In the genomic region with DNA sequence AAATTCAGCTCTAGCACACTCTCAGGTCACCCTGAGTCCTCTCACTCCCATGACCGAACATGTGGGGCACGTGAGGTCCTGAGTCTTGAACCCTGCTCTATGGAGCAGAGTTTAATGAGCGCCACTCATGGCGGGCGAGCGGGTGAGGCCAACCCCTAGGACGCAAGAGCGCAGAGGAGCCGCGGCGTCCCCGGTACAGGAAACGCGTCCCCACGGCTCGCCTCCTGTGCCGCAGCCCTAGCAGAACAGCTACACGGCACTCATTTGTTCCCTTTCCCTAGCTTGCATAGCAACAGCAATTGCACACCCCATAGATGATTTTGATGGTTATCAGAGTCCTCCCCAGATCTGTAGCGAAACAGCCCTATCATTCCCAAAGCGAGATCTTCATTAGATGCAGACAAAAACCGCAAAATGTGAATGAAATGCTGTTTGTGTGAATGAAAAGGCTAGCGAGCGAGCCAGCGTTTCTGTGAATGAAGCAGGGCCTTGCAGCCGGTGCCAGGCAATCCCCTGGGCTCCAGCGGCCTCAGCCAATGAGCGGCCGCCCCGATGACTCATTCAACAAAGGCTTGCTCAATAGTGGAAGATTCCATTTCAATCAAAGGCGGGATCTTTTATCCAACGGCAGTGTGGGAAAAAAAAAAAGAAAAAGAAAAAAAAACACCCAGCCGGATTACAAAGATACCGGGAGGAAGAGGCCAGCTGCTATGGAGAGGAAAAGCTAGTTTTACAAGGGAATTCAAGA, we compare ENCODE assay signal across 1 cellular context.
TF ChIP-seq lines count a peak whose summit lies in the region.

No MANE protein-coding gene starts in this region.

TF ChIP-seq in Ishikawa, 13 proteins besides CTCF, POLR2A, EP300 and RAD21 (continued from another document):
- TF ChIP-seq, protein P1, sequence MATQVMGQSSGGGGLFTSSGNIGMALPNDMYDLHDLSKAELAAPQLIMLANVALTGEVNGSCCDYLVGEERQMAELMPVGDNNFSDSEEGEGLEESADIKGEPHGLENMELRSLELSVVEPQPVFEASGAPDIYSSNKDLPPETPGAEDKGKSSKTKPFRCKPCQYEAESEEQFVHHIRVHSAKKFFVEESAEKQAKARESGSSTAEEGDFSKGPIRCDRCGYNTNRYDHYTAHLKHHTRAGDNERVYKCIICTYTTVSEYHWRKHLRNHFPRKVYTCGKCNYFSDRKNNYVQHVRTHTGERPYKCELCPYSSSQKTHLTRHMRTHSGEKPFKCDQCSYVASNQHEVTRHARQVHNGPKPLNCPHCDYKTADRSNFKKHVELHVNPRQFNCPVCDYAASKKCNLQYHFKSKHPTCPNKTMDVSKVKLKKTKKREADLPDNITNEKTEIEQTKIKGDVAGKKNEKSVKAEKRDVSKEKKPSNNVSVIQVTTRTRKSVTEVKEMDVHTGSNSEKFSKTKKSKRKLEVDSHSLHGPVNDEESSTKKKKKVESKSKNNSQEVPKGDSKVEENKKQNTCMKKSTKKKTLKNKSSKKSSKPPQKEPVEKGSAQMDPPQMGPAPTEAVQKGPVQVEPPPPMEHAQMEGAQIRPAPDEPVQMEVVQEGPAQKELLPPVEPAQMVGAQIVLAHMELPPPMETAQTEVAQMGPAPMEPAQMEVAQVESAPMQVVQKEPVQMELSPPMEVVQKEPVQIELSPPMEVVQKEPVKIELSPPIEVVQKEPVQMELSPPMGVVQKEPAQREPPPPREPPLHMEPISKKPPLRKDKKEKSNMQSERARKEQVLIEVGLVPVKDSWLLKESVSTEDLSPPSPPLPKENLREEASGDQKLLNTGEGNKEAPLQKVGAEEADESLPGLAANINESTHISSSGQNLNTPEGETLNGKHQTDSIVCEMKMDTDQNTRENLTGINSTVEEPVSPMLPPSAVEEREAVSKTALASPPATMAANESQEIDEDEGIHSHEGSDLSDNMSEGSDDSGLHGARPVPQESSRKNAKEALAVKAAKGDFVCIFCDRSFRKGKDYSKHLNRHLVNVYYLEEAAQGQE (IDR thresholded peaks at IDR 0.05; ENCODE audit: low read depth), result no peak
- TF ChIP-seq TEAD4 (IDR thresholded peaks at IDR 0.05), result peak; percentile 19; the same call in 1 of the 2 replicates
- TF ChIP-seq TAF1 (IDR thresholded peaks at IDR 0.05; ENCODE audit: low read depth), result peak; percentile 37
TF ChIP-seq in Ishikawa: peak in this region for 8.
